Comparison of ENCODE assay signal across 20 cellular contexts in genomic region chr14:102462391-102462790, GRCh38. TPM values are rescaled to one million over a fixed set of nuclear protein-coding genes. Genes with fewer than 3 reads are reported as not detected.
DNase-seq lines count a peak whose midpoint lies in the region; ATAC-seq and TF ChIP-seq lines count a peak whose summit lies in the region.
"Had no signal": no experiment of that assay in that cellular context is flagged by ENCODE, and none has a peak within 500 bp of the region (broad histone marks: within the 10 kb centered on the region; RNA-seq: fewer than 3 reads in every experiment).

No MANE protein-coding gene starts in this region.

- no peak for TF ChIP-seq EP300 in suprapubic skin (IDR thresholded peaks at IDR 0.05)

- H3K27ac Mint-ChIP-seq in HFFc6 (peak overlapping the region; percentile 2; the same call in 1 of the 2 replicates), neural crest cell (ENCODE audit: unreplicated experiment) (peak overlapping the region; percentile 78)

- H3K4me3 ChIP-seq in dorsolateral prefrontal cortex (no peak overlapping the region), suprapubic skin (no peak overlapping the region)
- H3K4me3 ChIP-seq: MG63 had no signal

- DNase-seq in HFFc6 (no peak), NCI-H2171 (lab: John Stamatoyannopoulos, UW) (peak; percentile 22), dorsolateral prefrontal cortex (no peak), neural crest cell (ENCODE audit: low read depth, low spot score) (no peak), suprapubic skin (ENCODE audit: low spot score in 2 of 2) (no peak), UCSD-AML1 (lab: John Stamatoyannopoulos, UW; ENCODE audit: unreplicated experiment) (no peak), ureter (ENCODE audit: low spot score) (no peak)
- DNase-seq: C1 segment of cervical spinal cord; CD8-positive, alpha-beta memory T cell; DMS53; EL; H9; Kasumi-1; MG63; NCI-H1048; NCI-H1436; NCI-H1930; NCI-H446 treated with DMSO at 0.1 percent for 48 hours; SHP77 had no signal

- no peak for TF ChIP-seq POLR2A in suprapubic skin (IDR thresholded peaks at IDR 0.05)

- no peaks in the 10 kb centered on the region for H3K4me1 ChIP-seq in suprapubic skin

- 76% methylated on average over 4 of the region's 4 CpGs for WGBS in suprapubic skin

- H3K9me3 Mint-ChIP-seq in HFFc6 (no peaks in the 10 kb centered on the region), neural crest cell (no peaks in the 10 kb centered on the region)
- H3K9me3 Mint-ChIP-seq: CD8-positive, alpha-beta memory T cell; H9 had no signal

- intact Hi-C loops in dorsolateral prefrontal cortex (cut with DNase I) = no loop called here

- H3K4me1 Mint-ChIP-seq in HFFc6 (ENCODE audit: low read depth) (peaks cover 14% of the 10 kb centered on the region), neural crest cell (no peaks in the 10 kb centered on the region)
- H3K4me1 Mint-ChIP-seq: H9 had no signal

- H3K9me3 ChIP-seq in suprapubic skin = no peaks in the 10 kb centered on the region
- H3K9me3 ChIP-seq: MG63 had no signal

- peaks cover 40% of the 10 kb centered on the region for H3K36me3 ChIP-seq in suprapubic skin
- H3K36me3 ChIP-seq: MG63 had no signal

- H3K36me3 Mint-ChIP-seq in HFFc6 (ENCODE audit: low read depth) (peaks cover 26% of the 10 kb centered on the region), neural crest cell (ENCODE audit: low read depth) (peaks cover 21% of the 10 kb centered on the region)

- H3K4me3 Mint-ChIP-seq in HFFc6 (no peak overlapping the region), neural crest cell (no peak overlapping the region)
- H3K4me3 Mint-ChIP-seq: CD8-positive, alpha-beta memory T cell; H9 had no signal

- H3K27ac ChIP-seq in dorsolateral prefrontal cortex (peak overlapping the region in 36 of 59 donors; percentile 11 to 80 (median 65)), suprapubic skin (no peak overlapping the region)

- H3K27me3 Mint-ChIP-seq in HFFc6 (ENCODE audit: insufficient read depth) (no peaks in the 10 kb centered on the region), neural crest cell (ENCODE audit: low read depth) (no peaks in the 10 kb centered on the region)
- H3K27me3 Mint-ChIP-seq: CD8-positive, alpha-beta memory T cell had no signal

- no peaks in the 10 kb centered on the region for H3K27me3 ChIP-seq in dorsolateral prefrontal cortex
- no peaks in the 10 kb centered on the region for H3K27me3 ChIP-seq in suprapubic skin
- H3K27me3 ChIP-seq: MG63 had no signal

- TF ChIP-seq CTCF in HFFc6 (IDR thresholded peaks at IDR 0.05) (no peak), dorsolateral prefrontal cortex (IDR thresholded peaks at IDR 0.05 in 54 of 56, conservative IDR thresholded peaks at IDR 0.05 in 2 of 56; ENCODE audit: low read depth in 1 of 56, partially characterized antibody in 56 of 56) (no peak), neural crest cell (conservative IDR thresholded peaks at IDR 0.05) (no peak), suprapubic skin (IDR thresholded peaks at IDR 0.05) (no peak)

- no peak for ATAC-seq in HG03139 (IDR thresholded peaks at IDR 0.05; ENCODE audit: unreplicated experiment)

RNA-seq across cellular contexts. Expression of gene ANKRD9, which starts 47.2 kb away (rescaled TPM):
- total RNA-seq in HFFc6 (2021; fragmentation: NEBNext Ultra II Directional; extraction: Animal tissue kit (Norgen Biotek cat#: 25700)) = 10 to 100 TPM; 13.4 to 18.0 (median 15.6) TPM
- total RNA-seq in dorsolateral prefrontal cortex (100 to 1,000 TPM in 1 of 120 experiments, 10 to 100 TPM in 119; 20.1 to 115 (median 36.3) TPM), neural crest cell (33.2 and 40.0 TPM in 2 replicates), suprapubic skin (10 to 100 TPM; 48.4 to 60.1 (median 54.4) TPM), ureter (11.5 TPM)
